Comparison of ENCODE assay signal across 1 cellular context in genomic region chr16:17360810-17361209, GRCh38.
TF ChIP-seq lines count a peak whose summit lies in the region.

No MANE protein-coding gene starts in this region.

TF ChIP-seq in K562, 482 proteins besides CTCF, POLR2A, EP300 and RAD21:
- TF ChIP-seq, protein P1, sequence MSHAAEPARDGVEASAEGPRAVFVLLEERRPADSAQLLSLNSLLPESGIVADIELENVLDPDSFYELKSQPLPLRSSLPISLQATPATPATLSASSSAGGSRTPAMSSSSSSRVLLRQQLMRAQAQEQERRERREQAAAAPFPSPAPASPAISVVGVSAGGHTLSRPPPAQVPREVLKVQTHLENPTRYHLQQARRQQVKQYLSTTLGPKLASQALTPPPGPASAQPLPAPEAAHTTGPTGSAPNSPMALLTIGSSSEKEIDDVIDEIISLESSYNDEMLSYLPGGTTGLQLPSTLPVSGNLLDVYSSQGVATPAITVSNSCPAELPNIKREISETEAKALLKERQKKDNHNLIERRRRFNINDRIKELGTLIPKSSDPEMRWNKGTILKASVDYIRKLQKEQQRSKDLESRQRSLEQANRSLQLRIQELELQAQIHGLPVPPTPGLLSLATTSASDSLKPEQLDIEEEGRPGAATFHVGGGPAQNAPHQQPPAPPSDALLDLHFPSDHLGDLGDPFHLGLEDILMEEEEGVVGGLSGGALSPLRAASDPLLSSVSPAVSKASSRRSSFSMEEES (CRISPR knock-in tag; IDR thresholded peaks at IDR 0.05) = peak; percentile 57
- no peak for TF ChIP-seq NCOA6 (IDR thresholded peaks at IDR 0.05)
- TF ChIP-seq CBX1 (IDR thresholded peaks at IDR 0.05; ENCODE audit: low read depth) = no peak
TF ChIP-seq in K562: peak in this region for 1.
